Comparison of ENCODE assay signal across 9 cellular contexts in genomic region chr2:181165199-181165868, GRCh38.
DNase-seq lines count a peak whose midpoint lies in the region; ATAC-seq and TF ChIP-seq lines count a peak whose summit lies in the region.
"Had no signal": no experiment of that assay in that cellular context is flagged by ENCODE, and none has a peak within 500 bp of the region (broad histone marks: within the 10 kb centered on the region; RNA-seq: fewer than 3 reads in every experiment).

No MANE protein-coding gene starts in this region.

- no peaks in the 10 kb centered on the region for H3K9me2 ChIP-seq in MM.1S (replicated peaks; ENCODE audit: insufficient read depth, low read length)

- H3K36me3 ChIP-seq in MM.1S (replicated peaks; ENCODE audit: insufficient read depth, low read length) (no peaks in the 10 kb centered on the region), osteoblast (ENCODE audit: insufficient read depth, low read length) (no peaks in the 10 kb centered on the region), testis (ENCODE audit: low read depth, missing control alignments) (no peaks in the 10 kb centered on the region)

- DNase-seq in MM.1S (peak; percentile 80), osteoblast (ENCODE audit: insufficient read length, low spot score, missing footprints) (no peak), NCI-H2107 (lab: John Stamatoyannopoulos, UW) (no peak), midbrain (lab: John Stamatoyannopoulos, UW) (no peak), testis (no peak)
- DNase-seq: kidney, NCI-H1092 treated with DMSO at 0.1 percent for 48 hours had no signal

- TF ChIP-seq CTCF in MM.1S (IDR thresholded peaks at IDR 0.05; ENCODE audit: low read length) (no peak), osteoblast (IDR thresholded peaks at IDR 0.05; ENCODE audit: extremely low read depth, low read depth, low read length) (no peak), testis (IDR thresholded peaks at IDR 0.05) (no peak)

- H3K27ac ChIP-seq in MM.1S (ENCODE audit: low read length), result peak overlapping the region; percentile 89
- H3K27ac ChIP-seq in osteoblast (ENCODE audit: low read depth, low read length), result no peak overlapping the region
- no peak overlapping the region for H3K27ac ChIP-seq in testis

- intact Hi-C loops in testis (cut with DNase I; ENCODE audit: low total_unique reads), result no loop called here

- H3F3A ChIP-seq in MM.1S (ENCODE audit: insufficient read depth, low read length), result peaks cover 40% of the 10 kb centered on the region

- H3K27me3 ChIP-seq in MM.1S (replicated peaks; ENCODE audit: insufficient read depth, low read length), result no peaks in the 10 kb centered on the region
- H3K27me3 ChIP-seq in osteoblast (ENCODE audit: insufficient read depth, low read length), result no peaks in the 10 kb centered on the region
- no peaks in the 10 kb centered on the region for H3K27me3 ChIP-seq in testis

- H3K4me1 ChIP-seq in MM.1S (ENCODE audit: low read length), result peaks cover 64% of the 10 kb centered on the region
- H3K4me1 ChIP-seq in osteoblast (ENCODE audit: insufficient read depth, low read length), result no peaks in the 10 kb centered on the region
- H3K4me1 ChIP-seq in testis, result no peaks in the 10 kb centered on the region

- 84 to 86% methylated on average over 6 of the region's 6 CpGs for WGBS in testis, 2 donors

- H3K4me3 ChIP-seq in MM.1S (ENCODE audit: low read length) (peak overlapping the region; percentile 25), osteoblast (ENCODE audit: insufficient read depth, low read length) (no peak overlapping the region), testis (no peak overlapping the region)

- H3K4me2 ChIP-seq in MM.1S (ENCODE audit: low read depth, low read length) (peak overlapping the region; percentile 68), osteoblast (ENCODE audit: insufficient read depth, low read length) (peak overlapping the region; percentile 9)

- peak overlapping the region; percentile 44 for H3K9ac ChIP-seq in MM.1S (ENCODE audit: low read length)

- TF ChIP-seq POLR2A in testis (IDR thresholded peaks at IDR 0.05), result no peak

- H3K9me3 ChIP-seq in MM.1S (replicated peaks; ENCODE audit: insufficient read depth, low read length), result no peaks in the 10 kb centered on the region
- no peaks in the 10 kb centered on the region for H3K9me3 ChIP-seq in osteoblast (ENCODE audit: low read depth, low read length)
- H3K9me3 ChIP-seq in testis, result no peaks in the 10 kb centered on the region

- H3K79me2 ChIP-seq in MM.1S (ENCODE audit: low read length) (no peaks in the 10 kb centered on the region), osteoblast (ENCODE audit: insufficient read depth, low read length) (no peaks in the 10 kb centered on the region)

- H4K20me1 ChIP-seq in MM.1S (ENCODE audit: insufficient read depth, low read length) (no peaks in the 10 kb centered on the region), osteoblast (ENCODE audit: insufficient read depth, low read length) (no peaks in the 10 kb centered on the region)

- ATAC-seq in GM18873 (IDR thresholded peaks at IDR 0.05; ENCODE audit: low FRiP score, unreplicated experiment), result peak; percentile 59
- ATAC-seq in HG02571 (IDR thresholded peaks at IDR 0.05; ENCODE audit: unreplicated experiment), result peak; percentile 57

- H2AFZ ChIP-seq in MM.1S (ENCODE audit: low read length) (peak overlapping the region; percentile 42), osteoblast (ENCODE audit: low read length) (peak overlapping the region; percentile 23)
